ENCODE assay signal across 34 cellular contexts in the genomic region with DNA sequence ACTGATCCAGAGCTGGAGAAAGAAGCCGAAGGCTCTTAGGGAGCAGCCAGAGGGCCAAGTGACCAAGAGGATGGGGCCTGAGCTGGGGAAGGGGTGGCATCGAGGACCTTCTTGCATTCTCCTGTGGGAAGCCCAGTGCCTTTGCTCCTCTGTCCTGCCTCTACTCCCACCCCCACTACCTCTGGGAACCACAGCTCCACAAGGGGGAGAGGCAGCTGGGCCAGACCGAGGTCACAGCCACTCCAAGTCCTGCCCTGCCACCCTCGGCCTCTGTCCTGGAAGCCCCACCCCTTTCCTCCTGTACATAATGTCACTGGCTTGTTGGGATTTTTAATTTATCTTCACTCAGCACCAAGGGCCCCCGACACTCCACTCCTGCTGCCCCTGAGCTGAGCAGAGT. TPM values are rescaled to one million over a fixed set of nuclear protein-coding genes. Genes with fewer than 3 reads are reported as not detected.
"Had no signal": no experiment of that assay in that cellular context is flagged by ENCODE, and none has a peak within 500 bp of the region (broad histone marks: within the 10 kb centered on the region; RNA-seq: fewer than 3 reads in every experiment).

No MANE protein-coding gene starts in this region.

- H3K4me2 ChIP-seq: SK-N-SH had no signal

- DNase-seq: activated CD4-positive, alpha-beta T cell treated with anti-CD3 and anti-CD28 coated beads for 36 hours; activated CD4-positive, alpha-beta T cell treated with anti-CD3 and anti-CD28 coated beads, Interleukin-2, amount 10 ng/mL, durations not matched to agents 7 days and 5 days; activated CD4-positive, alpha-beta T cell treated with anti-CD3 and anti-CD28 coated beads, Interleukin-2, amount 50 U/mL, for 48 hours; activated CD8-positive, alpha-beta T cell treated with anti-CD3 and anti-CD28 coated beads, Interleukin-2, amount 10 ng/mL, durations not matched to agents 7 days and 5 days; activated gamma-delta T cell; activated naive CD4-positive, alpha-beta T cell treated with Interleukin-2 at 50 U/mL for 16 hours; activated naive CD8-positive, alpha-beta T cell treated with anti-CD3 and anti-CD28 coated beads, Interleukin-2, amount 10 ng/mL, durations not matched to agents 7 days and 5 days; activated T-cell treated with anti-CD3 and anti-CD28 coated beads, Interleukin-2, amount 50 U/mL, for 24 hours; amygdala; NCI-H1105; NCI-H1436; NCI-H1694 treated with DMSO at 0.1 percent for 48 hours; NCI-H2029; NCI-H2171; NCI-H510A; NCI-H526; NCI-H748 treated with DMSO at 0.1 percent for 48 hours; NK-92 treated with Interleukin-12 subunit alpha and Interleukin-12 subunit beta, amount 100 ng/mL, for 24 hours; PC-3; Peyer's patch; RPMI8226; SHP77 treated with DMSO at 0.1 percent for 48 hours; SK-N-SH had no signal

- H3K9me2 ChIP-seq: SK-N-SH had no signal

- H3K27ac Mint-ChIP-seq: activated CD4-positive, alpha-beta T cell treated with anti-CD3 and anti-CD28 coated beads for 36 hours; activated CD4-positive, alpha-beta T cell treated with anti-CD3 and anti-CD28 coated beads, Interleukin-2, amount 10 ng/mL, durations not matched to agents 7 days and 5 days; activated CD8-positive, alpha-beta T cell treated with anti-CD3 and anti-CD28 coated beads, Interleukin-2, amount 10 ng/mL, durations not matched to agents 7 days and 5 days; activated naive CD4-positive, alpha-beta T cell treated with anti-CD3 and anti-CD28 coated beads, Interleukin-2, amount 50 U/mL, for 24 hours; activated naive CD8-positive, alpha-beta T cell treated with anti-CD3 and anti-CD28 coated beads, Interleukin-2, amount 10 ng/mL, durations not matched to agents 7 days and 5 days; activated T-cell treated with anti-CD3 and anti-CD28 coated beads, Interleukin-2, amount 50 U/mL, for 24 hours; activated T-helper 2 cell treated with anti-CD3 and anti-CD28 coated beads, Interferon-gamma antibody, Interleukin-2, Interleukin-4, amounts not matched to agents 10 μg/mL and 5 μg/mL and 100 μg/mL, durations not matched to agents 14 hours and 24 hours and 36 hours; T-helper 1 cell treated with Interleukin-12 subunit alpha and Interleukin-12 subunit beta and Interleukin-4 antibody, amounts not matched to agents 30 μg/mL and 1 μg/mL, for 36 hours; T-helper 2 cell treated with Interferon-gamma antibody and Interleukin-4, amounts not matched to agents 5 μg/mL and 100 μg/mL, for 36 hours had no signal

- H3K4me3 ChIP-seq: ascending aorta, cardiac muscle cell, Peyer's patch, SJSA1 had no signal

- H3K9me3 Mint-ChIP-seq: activated CD4-positive, alpha-beta T cell treated with anti-CD3 and anti-CD28 coated beads, Interleukin-2, amount 10 ng/mL, durations not matched to agents 7 days and 5 days; activated naive CD4-positive, alpha-beta T cell treated with anti-CD3 and anti-CD28 coated beads, Interleukin-2, amount 50 U/mL, for 24 hours; activated naive CD8-positive, alpha-beta T cell treated with anti-CD3 and anti-CD28 coated beads, Interleukin-2, amount 10 ng/mL, durations not matched to agents 7 days and 5 days; activated T-cell treated with anti-CD3 and anti-CD28 coated beads, Interleukin-2, amount 50 U/mL, for 24 hours; activated T-helper 2 cell treated with anti-CD3 and anti-CD28 coated beads, Interferon-gamma antibody, Interleukin-2, Interleukin-4, amounts not matched to agents 10 μg/mL and 5 μg/mL and 100 μg/mL, durations not matched to agents 14 hours and 24 hours and 36 hours; central memory CD8-positive, alpha-beta T cell; T-helper 1 cell treated with Interleukin-12 subunit alpha and Interleukin-12 subunit beta and Interleukin-4 antibody, amounts not matched to agents 30 μg/mL and 1 μg/mL, for 36 hours; T-helper 2 cell treated with Interferon-gamma antibody and Interleukin-4, amounts not matched to agents 5 μg/mL and 100 μg/mL, for 36 hours had no signal

- H3K36me3 Mint-ChIP-seq: activated naive CD4-positive, alpha-beta T cell treated with anti-CD3 and anti-CD28 coated beads, Interleukin-2, amount 50 U/mL, for 24 hours; activated naive CD8-positive, alpha-beta T cell treated with anti-CD3 and anti-CD28 coated beads, Interleukin-2, amount 10 ng/mL, durations not matched to agents 7 days and 5 days had no signal

- H3K9me3 ChIP-seq: ascending aorta, Peyer's patch, SJSA1, SK-N-SH had no signal

- H3K9ac ChIP-seq: SK-N-SH had no signal

- H3K27ac ChIP-seq: ascending aorta, cardiac muscle cell, Peyer's patch, SJSA1 had no signal

- H3K27me3 ChIP-seq: ascending aorta, cardiac muscle cell, Peyer's patch, SJSA1 had no signal

- ATAC-seq: activated CD4-positive, alpha-beta T cell treated with anti-CD3 and anti-CD28 coated beads for 36 hours; activated CD4-positive, CD25-positive, alpha-beta regulatory T cell treated with anti-CD3 and anti-CD28 coated beads, Interleukin-2, amount 50 U/mL, for 24 hours; PC-3 had no signal

- H3K4me1 Mint-ChIP-seq: activated CD4-positive, alpha-beta T cell treated with anti-CD3 and anti-CD28 coated beads for 36 hours; activated CD4-positive, alpha-beta T cell treated with anti-CD3 and anti-CD28 coated beads, Interleukin-2, amount 10 ng/mL, durations not matched to agents 7 days and 5 days; activated naive CD4-positive, alpha-beta T cell treated with anti-CD3 and anti-CD28 coated beads, Interleukin-2, amount 50 U/mL, for 24 hours; activated naive CD8-positive, alpha-beta T cell treated with anti-CD3 and anti-CD28 coated beads, Interleukin-2, amount 10 ng/mL, durations not matched to agents 7 days and 5 days; central memory CD8-positive, alpha-beta T cell had no signal

- FAIRE-seq: TTC549 had no signal

- H3K4me1 ChIP-seq: ascending aorta, Peyer's patch, SJSA1 had no signal

- H3K36me3 ChIP-seq: ascending aorta, cardiac muscle cell, Peyer's patch, SJSA1 had no signal

- H3K4me3 Mint-ChIP-seq: activated CD4-positive, alpha-beta T cell treated with anti-CD3 and anti-CD28 coated beads for 36 hours; activated CD4-positive, alpha-beta T cell treated with anti-CD3 and anti-CD28 coated beads, Interleukin-2, amount 10 ng/mL, durations not matched to agents 7 days and 5 days; activated CD8-positive, alpha-beta T cell treated with anti-CD3 and anti-CD28 coated beads, Interleukin-2, amount 10 ng/mL, durations not matched to agents 7 days and 5 days; activated naive CD4-positive, alpha-beta T cell treated with anti-CD3 and anti-CD28 coated beads, Interleukin-2, amount 50 U/mL, for 24 hours; activated naive CD8-positive, alpha-beta T cell treated with anti-CD3 and anti-CD28 coated beads, Interleukin-2, amount 10 ng/mL, durations not matched to agents 7 days and 5 days; activated T-cell treated with anti-CD3 and anti-CD28 coated beads, Interleukin-2, amount 50 U/mL, for 24 hours; central memory CD8-positive, alpha-beta T cell; T-helper 1 cell treated with Interleukin-12 subunit alpha and Interleukin-12 subunit beta and Interleukin-4 antibody, amounts not matched to agents 30 μg/mL and 1 μg/mL, for 36 hours; T-helper 2 cell treated with Interferon-gamma antibody and Interleukin-4, amounts not matched to agents 5 μg/mL and 100 μg/mL, for 36 hours had no signal

RNA-seq across cellular contexts. Expression of a gene that starts 9.5 kb away (rescaled TPM):
- total RNA-seq: activated CD4-positive, alpha-beta T cell treated with anti-CD3 and anti-CD28 coated beads, Interleukin-2, amount 10 ng/mL, durations not matched to agents 7 days and 5 days; activated CD8-positive, alpha-beta T cell treated with anti-CD3 and anti-CD28 coated beads, Interleukin-2, amount 10 ng/mL, durations not matched to agents 7 days and 5 days; activated naive CD8-positive, alpha-beta T cell treated with anti-CD3 and anti-CD28 coated beads, Interleukin-2, amount 10 ng/mL, durations not matched to agents 7 days and 5 days; activated T-helper 2 cell treated with anti-CD3 and anti-CD28 coated beads, Interferon-gamma antibody, Interleukin-2, Interleukin-4, amounts not matched to agents 10 μg/mL and 5 μg/mL and 100 μg/mL, durations not matched to agents 14 hours and 24 hours and 36 hours; MCF 10A; PC-3 had no signal

RNA-seq across cellular contexts. Expression of a gene that starts 11.4 kb away (rescaled TPM):
- total RNA-seq: activated CD4-positive, alpha-beta T cell treated with anti-CD3 and anti-CD28 coated beads for 36 hours; activated CD4-positive, alpha-beta T cell treated with anti-CD3 and anti-CD28 coated beads, Interleukin-2, amount 10 ng/mL, durations not matched to agents 7 days and 5 days; activated CD8-positive, alpha-beta T cell treated with anti-CD3 and anti-CD28 coated beads, Interleukin-2, amount 10 ng/mL, durations not matched to agents 7 days and 5 days; activated naive CD8-positive, alpha-beta T cell treated with anti-CD3 and anti-CD28 coated beads, Interleukin-2, amount 10 ng/mL, durations not matched to agents 7 days and 5 days; activated T-helper 2 cell treated with anti-CD3 and anti-CD28 coated beads, Interferon-gamma antibody, Interleukin-2, Interleukin-4, amounts not matched to agents 10 μg/mL and 5 μg/mL and 100 μg/mL, durations not matched to agents 14 hours and 24 hours and 36 hours; ascending aorta; MCF 10A; PC-3; SJSA1 had no signal
